ENCODE assay signal across 13 cellular contexts in the genomic region with DNA sequence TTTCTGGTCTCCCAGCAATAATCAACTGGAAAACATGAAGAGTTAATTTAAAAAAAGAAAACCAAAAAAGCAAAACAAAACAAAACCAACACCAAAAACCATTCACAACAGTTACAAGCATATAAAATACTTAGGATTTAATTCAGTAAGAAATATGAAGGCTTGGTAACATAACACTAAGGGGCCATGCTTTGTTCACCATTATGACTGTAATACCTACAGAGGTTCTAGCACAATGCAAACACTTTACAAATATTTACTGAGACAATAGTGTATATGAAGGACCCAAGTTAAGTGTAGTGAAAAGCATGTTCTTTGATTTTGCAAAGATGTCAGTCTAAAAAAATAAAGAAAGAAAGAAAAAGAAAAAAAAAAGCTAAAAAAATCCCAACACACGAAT.
DNase-seq lines count a peak whose midpoint lies in the region; ATAC-seq and TF ChIP-seq lines count a peak whose summit lies in the region.
"Had no signal": no experiment of that assay in that cellular context is flagged by ENCODE, and none has a peak within 500 bp of the region (broad histone marks: within the 10 kb centered on the region; RNA-seq: fewer than 3 reads in every experiment).

No MANE protein-coding gene starts in this region.

- no peaks in the 10 kb centered on the region for H4K20me1 ChIP-seq in GM23248 (ENCODE audit: insufficient read depth)

- peaks cover 8% of the 10 kb centered on the region for H3K36me3 Mint-ChIP-seq in endothelial cell (ENCODE audit: low read depth, unreplicated experiment)

- H3K9me3 ChIP-seq in GM23248 (ENCODE audit: low read depth), result no peaks in the 10 kb centered on the region
- no peaks in the 10 kb centered on the region for H3K9me3 ChIP-seq in gastrocnemius medialis

- no peaks in the 10 kb centered on the region for H3K27me3 Mint-ChIP-seq in endothelial cell (ENCODE audit: unreplicated experiment)
- H3K27me3 Mint-ChIP-seq: naive B cell had no signal

- 96 to 100% methylated on average over 1 of the region's 1 CpG for WGBS in GM23248 (ENCODE audit: low coverage in 1 of 2, low lambda C conversion rate in 2 of 2, missing lambda C conversion rate in 2 of 2), 2 experiments

- no peaks in the 10 kb centered on the region for H3F3A ChIP-seq in GM23248 (ENCODE audit: insufficient read depth)

- in situ Hi-C loops in GM23248 (cut with MboI) (no loop called here), gastrocnemius medialis (cut with MboI; ENCODE audit: low sequenced_read_pairs in 4 of 4) (no loop called here)

- H3K27ac Mint-ChIP-seq in endothelial cell (ENCODE audit: unreplicated experiment), result no peak overlapping the region

- DNase-seq in GM23248 (no peak), NCI-H69 (lab: John Stamatoyannopoulos, UW) (peak; percentile 66), Right ventricle myocardium superior (no peak), gastrocnemius medialis (no peak), endothelial cell (ENCODE audit: low spot score) (no peak), NCI-H1930 (lab: John Stamatoyannopoulos, UW) (no peak), medulla oblongata (ENCODE audit: extremely low spot score) (no peak)
- DNase-seq: MM.1S; naive B cell; NCI-H2107; stimulated activated CD4-positive, alpha-beta T cell treated with anti-CD3 and anti-CD28 coated beads, Interleukin-4, amount 100 ng/mL, for 1 hour had no signal

- H3K4me3 Mint-ChIP-seq in endothelial cell (ENCODE audit: unreplicated experiment), result no peak overlapping the region
- H3K4me3 Mint-ChIP-seq: naive B cell had no signal

- H3K9ac ChIP-seq in GM23248, result no peak overlapping the region

- TF ChIP-seq CTCF in gastrocnemius medialis (IDR thresholded peaks at IDR 0.05 in 4 of 5, conservative IDR thresholded peaks at IDR 0.05 in 1 of 5) (no peak), endothelial cell (IDR thresholded peaks at IDR 0.05; ENCODE audit: unreplicated experiment) (no peak)

- intact Hi-C loops in Right ventricle myocardium superior (cut with DNase I) (no loop called here), gastrocnemius medialis (cut with DNase I; ENCODE audit: low total_unique reads) (no loop called here)

- H3K79me2 ChIP-seq in GM23248 (ENCODE audit: insufficient read depth), result no peaks in the 10 kb centered on the region

- H3K36me3 ChIP-seq in GM23248 (ENCODE audit: low read depth), result no peaks in the 10 kb centered on the region
- H3K36me3 ChIP-seq in gastrocnemius medialis, result peaks cover 0 to 4% of the 10 kb centered on the region in 2 donors

- H3K4me3 ChIP-seq in GM23248 (no peak overlapping the region), gastrocnemius medialis (no peak overlapping the region)
- H3K4me3 ChIP-seq: tibial nerve had no signal

- no peak for TF ChIP-seq POLR2A in gastrocnemius medialis (IDR thresholded peaks at IDR 0.05)

- peaks cover 9% of the 10 kb centered on the region for H3K4me1 Mint-ChIP-seq in endothelial cell (ENCODE audit: unreplicated experiment)

- H3K27me3 ChIP-seq in GM23248 (replicated peaks; ENCODE audit: insufficient read depth) (no peaks in the 10 kb centered on the region), gastrocnemius medialis (no peaks in the 10 kb centered on the region)
- H3K27me3 ChIP-seq: tibial nerve had no signal

- peak overlapping the region; percentile 43 for H3K4me2 ChIP-seq in GM23248 (ENCODE audit: unreplicated experiment)

- H3K4me1 ChIP-seq in GM23248 (ENCODE audit: insufficient read depth) (peaks cover 20% of the 10 kb centered on the region), gastrocnemius medialis (peaks cover 19 to 24% of the 10 kb centered on the region in 2 donors)

- H3K9me3 Mint-ChIP-seq in endothelial cell (ENCODE audit: unreplicated experiment), result no peaks in the 10 kb centered on the region
- H3K9me3 Mint-ChIP-seq: naive B cell had no signal

- H3K9me2 ChIP-seq in GM23248 (ENCODE audit: insufficient read depth), result no peaks in the 10 kb centered on the region

- ATAC-seq in Right ventricle myocardium superior (ENCODE audit: poor library complexity) (peak; percentile 16), gastrocnemius medialis (peak; percentile 16 to 60), GM21717 (IDR thresholded peaks at IDR 0.05; ENCODE audit: unreplicated experiment) (no peak)

- no peak overlapping the region for H3K27ac ChIP-seq in GM23248
- H3K27ac ChIP-seq in gastrocnemius medialis, result peak overlapping the region; percentile 55 to 77 (median 68)

- H2AFZ ChIP-seq in GM23248, result no peak overlapping the region
